Comparison of ENCODE assay signal across 2 cellular contexts in genomic region chr16:46971271-46971670, GRCh38.
TF ChIP-seq lines count a peak whose summit lies in the region.

No MANE protein-coding gene starts in this region.

TF ChIP-seq in IMR-90, 13 proteins besides CTCF, POLR2A, EP300 and RAD21 (continued from another document):
- TF ChIP-seq CEBPB (IDR thresholded peaks at IDR 0.05; ENCODE audit: low read depth, low read length) = no peak
- no peak for TF ChIP-seq MXI1 (IDR thresholded peaks at IDR 0.05; ENCODE audit: borderline replicate concordance, low read depth, low read length)
- no peak for TF ChIP-seq RCOR1 (IDR thresholded peaks at IDR 0.05; ENCODE audit: insufficient replicate concordance, low read length)
- no peak for TF ChIP-seq NFE2L2 (IDR thresholded peaks at IDR 0.05; ENCODE audit: low read depth, low read length)
- TF ChIP-seq MAZ (IDR thresholded peaks at IDR 0.05; ENCODE audit: borderline replicate concordance, low read depth, low read length) = no peak
- TF ChIP-seq MAFK (IDR thresholded peaks at IDR 0.05; ENCODE audit: low read depth, low read length) = no peak
- no peak for TF ChIP-seq USF2 (IDR thresholded peaks at IDR 0.05; ENCODE audit: low read depth, low read length)
- no peak for TF ChIP-seq RFX5 (IDR thresholded peaks at IDR 0.05; ENCODE audit: low read depth, low read length)
- TF ChIP-seq ELK1 (IDR thresholded peaks at IDR 0.05; ENCODE audit: borderline replicate concordance, low read depth, low read length) = no peak
- no peak for TF ChIP-seq SMC3 (IDR thresholded peaks at IDR 0.05; ENCODE audit: low read depth, low read length)
- no peak for TF ChIP-seq CHD1 (IDR thresholded peaks at IDR 0.05; ENCODE audit: low read depth, low read length)
TF ChIP-seq in IMR-90: peak in this region for 0.

TF ChIP-seq in HEK293T, 16 proteins besides CTCF, POLR2A, EP300 and RAD21:
- TF ChIP-seq PKNOX1 (IDR thresholded peaks at IDR 0.05) (no peak), TARDBP (IDR thresholded peaks at IDR 0.05) (no peak), NFRKB (IDR thresholded peaks at IDR 0.05) (no peak), ARNT (IDR thresholded peaks at IDR 0.05) (no peak), LEF1 (IDR thresholded peaks at IDR 0.05; ENCODE audit: borderline replicate concordance) (no peak), ZNF384 (IDR thresholded peaks at IDR 0.05) (no peak), CTBP1 (IDR thresholded peaks at IDR 0.05; ENCODE audit: borderline replicate concordance) (no peak), L3MBTL2 (conservative IDR thresholded peaks at IDR 0.05) (no peak), FOXA1 (IDR thresholded peaks at IDR 0.05) (no peak), SP1 (IDR thresholded peaks at IDR 0.05) (no peak), SUZ12 (IDR thresholded peaks at IDR 0.05) (no peak)
TF ChIP-seq in HEK293T: peak in this region for 0.
